Comparison of ENCODE assay signal across 6 cellular contexts in the genomic region with DNA sequence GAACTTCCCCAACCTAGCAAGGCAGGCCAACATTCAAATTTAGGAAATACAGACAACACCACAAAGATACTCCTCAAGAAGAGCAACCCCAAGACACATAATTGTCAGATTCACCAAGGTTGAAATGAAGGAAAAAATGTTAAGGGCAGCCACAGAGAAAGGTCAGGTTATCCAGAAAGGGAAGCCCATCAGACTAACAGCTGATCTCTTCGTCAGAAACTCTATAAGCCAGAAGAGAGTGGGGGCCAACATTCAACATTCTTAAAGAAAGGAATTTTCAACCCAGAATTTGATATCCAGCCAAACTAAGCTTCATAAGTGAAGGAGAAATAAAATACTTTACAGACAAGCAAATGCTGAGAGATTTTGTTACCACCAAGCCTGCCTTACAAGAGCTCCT. TPM values are rescaled to one million over a fixed set of nuclear protein-coding genes. Genes with fewer than 3 reads are reported as not detected.
A peak's percentile ranks its signal among the peaks of the same experiment; 100 is the strongest.
DNase-seq lines count a peak whose midpoint lies in the region; TF ChIP-seq lines count a peak whose summit lies in the region.
"Not testable (repeated sequence)": the region's sequence is repeated elsewhere in the genome, so short reads cannot be mapped to it uniquely, and the experiment has no call there.

No MANE protein-coding gene starts in this region.

- H3K4me1 Mint-ChIP-seq in chondrocyte (ENCODE audit: low read depth) (peaks cover 38% of the 10 kb centered on the region), osteocyte (ENCODE audit: unreplicated experiment) (peaks cover 16% of the 10 kb centered on the region)

- WGBS in esophagus muscularis mucosa, result 39% methylated on average over 1 of the region's 1 CpG

- TF ChIP-seq EP300 in esophagus muscularis mucosa (IDR thresholded peaks at IDR 0.05), result not testable (repeated sequence)

- not testable (repeated sequence) for H3K9me3 ChIP-seq in ascending aorta, esophagus muscularis mucosa, tibial artery

- H3K4me3 ChIP-seq in ascending aorta, esophagus muscularis mucosa, tibial artery: not testable (repeated sequence)

- H3K27me3 ChIP-seq in ascending aorta, esophagus muscularis mucosa, tibial artery: not testable (repeated sequence)

- not testable (repeated sequence) for TF ChIP-seq POLR2A in esophagus muscularis mucosa (IDR thresholded peaks at IDR 0.05; ENCODE audit: low read depth)

- peaks cover 0 to 18% of the 10 kb centered on the region in 2 donors for H3K4me1 ChIP-seq in ascending aorta
- peaks cover 26 to 55% (median 39%) of the 10 kb centered on the region in 4 donors for H3K4me1 ChIP-seq in esophagus muscularis mucosa
- peaks cover 0 to 69% (median 26%) of the 10 kb centered on the region in 4 donors for H3K4me1 ChIP-seq in tibial artery

- not testable (repeated sequence) for H3K4me3 Mint-ChIP-seq in chondrocyte (ENCODE audit: unreplicated experiment); osteocyte (ENCODE audit: unreplicated experiment)

- not testable (repeated sequence) for H3K36me3 ChIP-seq in ascending aorta, esophagus muscularis mucosa, tibial artery

- H3K27ac ChIP-seq in ascending aorta, result peak overlapping the region; percentile 78 to 80
- H3K27ac ChIP-seq in esophagus muscularis mucosa (replicated peaks in 1 of 4), result peak overlapping the region; percentile 20 to 74 (median 65)
- H3K27ac ChIP-seq in tibial artery, result peak overlapping the region; percentile 93 to 96

- not testable (repeated sequence) for H3K36me3 Mint-ChIP-seq in chondrocyte (ENCODE audit: low read depth); osteocyte (ENCODE audit: unreplicated experiment)

- not testable (repeated sequence) for TF ChIP-seq CTCF in ascending aorta (IDR thresholded peaks at IDR 0.05); chondrocyte (IDR thresholded peaks at IDR 0.05); esophagus muscularis mucosa (IDR thresholded peaks at IDR 0.05); osteocyte (IDR thresholded peaks at IDR 0.05); tibial artery (IDR thresholded peaks at IDR 0.05)

- peak overlapping the region; percentile 93 for H3K27ac Mint-ChIP-seq in chondrocyte (ENCODE audit: unreplicated experiment)
- peak overlapping the region; percentile 27 for H3K27ac Mint-ChIP-seq in osteocyte (ENCODE audit: unreplicated experiment)

- not testable (repeated sequence) for H3K9me3 Mint-ChIP-seq in chondrocyte (ENCODE audit: low read depth); osteocyte (ENCODE audit: unreplicated experiment)

- H3K27me3 Mint-ChIP-seq in chondrocyte (ENCODE audit: low read depth), result not testable (repeated sequence)
- peaks cover 42% of the 10 kb centered on the region for H3K27me3 Mint-ChIP-seq in osteocyte (ENCODE audit: unreplicated experiment)

- intact Hi-C loops in ascending aorta (cut with DNase I); esophagus muscularis mucosa (cut with DNase I); tibial artery (cut with DNase I; ENCODE audit: low total_unique reads): not testable (repeated sequence)

- DNase-seq in ascending aorta (ENCODE audit: low spot score in 2 of 2); chondrocyte (ENCODE audit: low spot score); esophagus muscularis mucosa (ENCODE audit: extremely low spot score); osteocyte (ENCODE audit: extremely low spot score, unreplicated experiment); tibial artery: not testable (repeated sequence)
- DNase-seq in iris pigment epithelial cell (ENCODE audit: low read depth), result peak; percentile 53

RNA-seq across cellular contexts. Expression of a gene that starts 43.1 kb away (rescaled TPM):
- total RNA-seq in ascending aorta, result 176 TPM
- 110 to 218 TPM (median 205 TPM) in 3 replicates for total RNA-seq in chondrocyte
- total RNA-seq in esophagus muscularis mucosa, result 100 to 1,000 TPM in 3 of 4 donors, 10 to 100 TPM in 1; 84.1 to 125 (median 118) TPM
- 168 and 179 TPM in 2 replicates for total RNA-seq in osteocyte
